Comparison of ENCODE assay signal across 8 cellular contexts in the genomic region with DNA sequence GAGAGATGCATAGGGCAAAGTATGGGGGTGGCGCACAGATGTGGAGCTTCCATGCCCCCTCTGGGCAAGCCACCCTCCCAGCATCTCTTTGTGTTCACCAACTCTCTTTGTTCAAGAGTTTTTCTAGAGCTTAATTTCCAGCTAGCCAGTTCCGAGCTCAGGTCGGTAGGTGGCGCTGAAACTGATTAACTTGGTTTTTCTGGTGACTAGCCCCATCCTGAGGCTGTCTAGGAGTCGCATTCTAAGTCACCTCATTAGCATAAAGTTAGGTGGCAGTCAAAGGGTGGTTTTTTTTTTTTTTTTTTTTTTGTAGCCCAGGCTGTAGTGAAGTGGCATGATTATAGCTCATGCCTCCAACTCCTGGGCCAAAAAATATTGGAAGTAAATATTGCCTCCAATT.
A peak's percentile ranks its signal among the peaks of the same experiment; 100 is the strongest.
DNase-seq lines count a peak whose midpoint lies in the region; ATAC-seq and TF ChIP-seq lines count a peak whose summit lies in the region.

No MANE protein-coding gene starts in this region.

- POLR2A ChIA-PET in activated CD4-positive, alpha-beta T cell treated with anti-CD3 and anti-CD28 coated beads for 36 hours (lab: Charles Lee): interaction anchor here (0.6 kb wide), 3 partner anchors 22 to 62 kb away, joined by 3 to 6 read pairs (median 4); no protein-coding TSS in a partner anchor

- H3K27ac ChIP-seq in SJCRH30 (no peak overlapping the region), gastroesophageal sphincter (no peak overlapping the region)

- TF ChIP-seq CTCF in fibroblast of villous mesenchyme (IDR thresholded peaks at IDR 0.05; ENCODE audit: insufficient read depth, low read depth, low read length) (peak; percentile 72), type B pancreatic cell (conservative IDR thresholded peaks at IDR 0.05) (peak; percentile 67), gastroesophageal sphincter (IDR thresholded peaks at IDR 0.05) (no peak)

- no peak overlapping the region for H3K4me3 ChIP-seq in SJCRH30
- no peak overlapping the region for H3K4me3 ChIP-seq in fibroblast of villous mesenchyme (ENCODE audit: low read depth, low read length)
- H3K4me3 ChIP-seq in gastroesophageal sphincter: no peak overlapping the region

- no peak for TF ChIP-seq EP300 in gastroesophageal sphincter (IDR thresholded peaks at IDR 0.05)

- peaks cover 12% of the 10 kb centered on the region for H3K27me3 Mint-ChIP-seq in activated CD4-positive, alpha-beta T cell treated with anti-CD3 and anti-CD28 coated beads for 36 hours
- H3K27me3 Mint-ChIP-seq in type B pancreatic cell: peaks cover 25% of the 10 kb centered on the region

- H3K27me3 ChIP-seq in SJCRH30: no peaks in the 10 kb centered on the region
- peaks cover 12% of the 10 kb centered on the region for H3K27me3 ChIP-seq in gastroesophageal sphincter

- 53 to 100% methylated on average over 1 to 5 of the region's 5 CpGs for WGBS in gastroesophageal sphincter (ENCODE audit: low coverage in 1 of 2), 2 donors

- DNase-seq in activated CD4-positive, alpha-beta T cell treated with anti-CD3 and anti-CD28 coated beads for 36 hours: peak; percentile 76
- DNase-seq in activated CD4-positive, alpha-beta T cell treated with anti-CD3 and anti-CD28 coated beads for 1 hour: no peak
- DNase-seq in SJCRH30 (peak; percentile 24 to 66), fibroblast of villous mesenchyme (ENCODE audit: low read depth) (peak; percentile 42), type B pancreatic cell (ENCODE audit: extremely low spot score, unreplicated experiment) (no peak), DMS153 treated with DMSO at 0.1 percent for 48 hours (lab: John Stamatoyannopoulos, UW; ENCODE audit: unreplicated experiment) (no peak)

- H3K4me1 ChIP-seq in SJCRH30 (no peaks in the 10 kb centered on the region), gastroesophageal sphincter (no peaks in the 10 kb centered on the region)

- H3K4me1 Mint-ChIP-seq in activated CD4-positive, alpha-beta T cell treated with anti-CD3 and anti-CD28 coated beads for 36 hours: no peaks in the 10 kb centered on the region
- H3K4me1 Mint-ChIP-seq in type B pancreatic cell (ENCODE audit: unreplicated experiment): peaks cover 4% of the 10 kb centered on the region

- no peaks in the 10 kb centered on the region for H3K36me3 Mint-ChIP-seq in activated CD4-positive, alpha-beta T cell treated with anti-CD3 and anti-CD28 coated beads for 36 hours (ENCODE audit: low read depth)
- no peaks in the 10 kb centered on the region for H3K36me3 Mint-ChIP-seq in type B pancreatic cell

- no peak overlapping the region for H3K27ac Mint-ChIP-seq in activated CD4-positive, alpha-beta T cell treated with anti-CD3 and anti-CD28 coated beads for 36 hours
- H3K27ac Mint-ChIP-seq in type B pancreatic cell: no peak overlapping the region

- H3K9me3 Mint-ChIP-seq in activated CD4-positive, alpha-beta T cell treated with anti-CD3 and anti-CD28 coated beads for 36 hours (ENCODE audit: low read depth): no peaks in the 10 kb centered on the region
- no peaks in the 10 kb centered on the region for H3K9me3 Mint-ChIP-seq in type B pancreatic cell

- no peak overlapping the region for H3K4me3 Mint-ChIP-seq in activated CD4-positive, alpha-beta T cell treated with anti-CD3 and anti-CD28 coated beads for 36 hours
- H3K4me3 Mint-ChIP-seq in type B pancreatic cell: no peak overlapping the region

- peak; percentile 96 for ATAC-seq in activated CD4-positive, alpha-beta T cell treated with anti-CD3 and anti-CD28 coated beads for 36 hours
- peak; percentile 48 for ATAC-seq in HG02610 (IDR thresholded peaks at IDR 0.05; ENCODE audit: unreplicated experiment)
- no peak for ATAC-seq in gastroesophageal sphincter

- intact Hi-C loops in activated CD4-positive, alpha-beta T cell treated with anti-CD3 and anti-CD28 coated beads for 36 hours (cut with DNase I, micrococcal nuclease): loop anchor here in 1 of 2 experiments (1.0 to 10.0 kb wide), 3 partner anchors 63 to 409 kb away; no protein-coding TSS in a partner anchor

- CTCF ChIA-PET in activated CD4-positive, alpha-beta T cell treated with anti-CD3 and anti-CD28 coated beads for 36 hours (lab: Charles Lee): interaction anchor here (0.6 to 1.2 kb wide), 13 partner anchors 12 to 998 kb away, joined by 3 to 4 read pairs (median 3); no protein-coding TSS in a partner anchor

- no peak for TF ChIP-seq POLR2A in gastroesophageal sphincter (IDR thresholded peaks at IDR 0.05)

- H3K9me3 ChIP-seq in SJCRH30 (replicated peaks): no peaks in the 10 kb centered on the region
- no peaks in the 10 kb centered on the region for H3K9me3 ChIP-seq in gastroesophageal sphincter

- no peaks in the 10 kb centered on the region for H3K36me3 ChIP-seq in SJCRH30
- H3K36me3 ChIP-seq in gastroesophageal sphincter: no peaks in the 10 kb centered on the region

Comparison
In these comparisons a context has a peak if more than half of its experiments do, and no peak if none do; other contexts are left out.
1. DNase-seq: peak in activated CD4-positive, alpha-beta T cell treated with anti-CD3 and anti-CD28 coated beads for 36 hours (single experiment), SJCRH30 (2 of 2) and fibroblast of villous mesenchyme (single experiment); none in activated CD4-positive, alpha-beta T cell treated with anti-CD3 and anti-CD28 coated beads for 1 hour (single experiment), type B pancreatic cell (single experiment) and DMS153 treated with DMSO at 0.1 percent for 48 hours (single experiment).
2. CTCF ChIP-seq: peak in fibroblast of villous mesenchyme (single experiment) and type B pancreatic cell (single experiment); none in gastroesophageal sphincter (0 of 4).